ENCODE assay signal across 1 cellular context in genomic region chr4:21134994-21135393, GRCh38.
TF ChIP-seq lines count a peak whose summit lies in the region.

No MANE protein-coding gene starts in this region.

TF ChIP-seq in Ishikawa, 13 proteins besides CTCF, POLR2A, EP300 and RAD21 (continued from another document):
- TF ChIP-seq MAX (IDR thresholded peaks at IDR 0.05) (no peak), NFIC (IDR thresholded peaks at IDR 0.05) (no peak), ZBTB7A (IDR thresholded peaks at IDR 0.05; ENCODE audit: low read depth) (no peak), CREB1 (IDR thresholded peaks at IDR 0.05; ENCODE audit: low read depth) (no peak)
